In the genomic region with DNA sequence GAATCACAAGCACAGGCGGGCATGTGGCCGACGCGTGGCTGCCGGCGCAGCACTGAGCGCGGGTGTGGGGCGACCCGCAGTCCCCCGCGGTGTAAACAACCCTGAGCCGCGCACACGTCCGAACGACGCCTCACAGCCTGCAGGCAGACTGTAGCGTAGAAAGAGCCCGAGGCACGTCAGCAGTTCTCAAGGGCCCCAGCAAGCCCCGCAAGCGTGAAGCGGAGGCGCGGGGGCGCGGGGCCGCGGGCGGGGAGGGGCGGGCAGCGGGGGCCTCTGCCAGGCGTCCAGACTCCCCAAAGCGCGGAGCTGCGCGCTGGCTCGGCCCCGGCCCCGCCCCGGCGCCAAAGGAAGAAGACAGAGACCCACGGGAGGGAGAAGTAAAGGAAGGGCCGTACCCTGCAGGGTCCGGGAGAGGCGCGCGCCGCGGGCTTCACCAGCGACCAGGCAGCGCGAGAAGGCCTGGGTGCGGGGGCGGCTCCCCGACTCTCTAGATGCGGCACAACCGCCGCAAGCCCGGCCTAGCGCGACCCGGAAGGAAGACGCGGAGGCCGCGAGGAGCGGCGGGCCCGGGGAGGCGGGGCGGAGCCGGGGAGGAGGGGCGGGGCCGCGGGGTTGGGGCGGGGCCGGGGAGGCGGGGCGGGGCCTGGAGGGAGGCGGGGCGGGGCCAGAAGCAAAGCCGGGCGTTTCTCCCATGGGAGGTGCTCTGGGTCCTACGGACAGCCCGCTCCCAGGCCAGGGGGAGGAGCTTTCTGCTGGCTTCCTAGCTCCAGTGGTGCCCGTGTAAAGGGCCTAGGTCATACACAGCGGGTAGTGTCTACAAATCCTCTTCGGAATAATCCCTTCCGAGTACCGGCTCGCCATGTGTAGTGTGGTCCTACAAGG, we compare ENCODE assay signal across 1 cellular context.
TF ChIP-seq lines count a peak whose summit lies in the region.

FBXL4 (minus strand) TSS at position 536 of the 882 bp plus-strand sequence. CDS start 20,958 bp downstream, outside the sequence.

TF ChIP-seq in WTC11, 78 proteins besides CTCF, POLR2A, EP300 and RAD21 (continued from another document):
- TF ChIP-seq, protein P1, sequence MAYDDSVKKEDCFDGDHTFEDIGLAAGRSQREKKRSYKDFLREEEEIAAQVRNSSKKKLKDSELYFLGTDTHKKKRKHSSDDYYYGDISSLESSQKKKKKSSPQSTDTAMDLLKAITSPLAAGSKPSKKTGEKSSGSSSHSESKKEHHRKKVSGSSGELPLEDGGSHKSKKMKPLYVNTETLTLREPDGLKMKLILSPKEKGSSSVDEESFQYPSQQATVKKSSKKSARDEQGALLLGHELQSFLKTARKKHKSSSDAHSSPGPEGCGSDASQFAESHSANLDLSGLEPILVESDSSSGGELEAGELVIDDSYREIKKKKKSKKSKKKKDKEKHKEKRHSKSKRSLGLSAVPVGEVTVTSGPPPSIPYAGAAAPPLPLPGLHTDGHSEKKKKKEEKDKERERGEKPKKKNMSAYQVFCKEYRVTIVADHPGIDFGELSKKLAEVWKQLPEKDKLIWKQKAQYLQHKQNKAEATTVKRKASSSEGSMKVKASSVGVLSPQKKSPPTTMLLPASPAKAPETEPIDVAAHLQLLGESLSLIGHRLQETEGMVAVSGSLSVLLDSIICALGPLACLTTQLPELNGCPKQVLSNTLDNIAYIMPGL (CRISPR knock-in tag; IDR thresholded peaks at IDR 0.05) = 0 out of 2 replicates have a peak, but pooled peaks have one; percentile 27
- no peak for TF ChIP-seq ARID4B (CRISPR knock-in tag; IDR thresholded peaks at IDR 0.05; ENCODE audit: borderline replicate concordance)
- TF ChIP-seq SOX15 (CRISPR knock-in tag; IDR thresholded peaks at IDR 0.05) = no peak
- TF ChIP-seq HMGA2 (CRISPR knock-in tag; IDR thresholded peaks at IDR 0.05) = no peak
- no peak for TF ChIP-seq ATF1 (CRISPR knock-in tag; IDR thresholded peaks at IDR 0.05)
- peak; percentile 79; the same call in 1 of the 2 replicates for TF ChIP-seq FOXK1 (CRISPR knock-in tag; IDR thresholded peaks at IDR 0.05)
- TF ChIP-seq E2F5 (CRISPR knock-in tag; IDR thresholded peaks at IDR 0.05) = 0 out of 2 replicates have a peak, but pooled peaks have one; percentile 2
